In genomic region chr16:51268237-51268636, GRCh38 we compare ENCODE assay signal across 21 cellular contexts.
A peak's percentile ranks its signal among the peaks of the same experiment; 100 is the strongest.
DNase-seq lines count a peak whose midpoint lies in the region; ATAC-seq lines count a peak whose summit lies in the region.
"Had no signal": no experiment of that assay in that cellular context is flagged by ENCODE, and none has a peak within 500 bp of the region (broad histone marks: within the 10 kb centered on the region; RNA-seq: fewer than 3 reads in every experiment).

No MANE protein-coding gene starts in this region.

- ATAC-seq in HG02798 (IDR thresholded peaks at IDR 0.05; ENCODE audit: poor library complexity, unreplicated experiment): no peak
- ATAC-seq: activated CD4-positive, CD25-positive, alpha-beta regulatory T cell treated with anti-CD3 and anti-CD28 coated beads, Interleukin-2, amount 50 U/mL, for 24 hours; activated T-helper 17 cell treated with anti-CD3 and anti-CD28 coated beads, Interleukin-2, amount 50 U/mL, for 72 hours; psoas muscle had no signal

- peak; percentile 87 for DNase-seq in Ammon's horn (ENCODE audit: low spot score)
- peak; percentile 29 for DNase-seq in astrocyte of the hippocampus (ENCODE audit: low read depth, low spot score)
- DNase-seq in hypothalamus (lab: John Stamatoyannopoulos, UW): peak in 37 of 51 donors; percentile 2 to 81 (median 36)
- DNase-seq in occipital lobe (lab: John Stamatoyannopoulos, UW): peak; percentile 24
- no peak for DNase-seq in NCI-H1105 (lab: John Stamatoyannopoulos, UW)
- no peak for DNase-seq in dedifferentiated amniotic fluid mesenchymal stem cell (ENCODE audit: extremely low spot score)
- DNase-seq in DMS 273 treated with DMSO at 0.1 percent for 48 hours (lab: John Stamatoyannopoulos, UW): no peak
- DNase-seq: activated CD4-positive, alpha-beta T cell treated with anti-CD3 and anti-CD28 coated beads, Interleukin-2, amount 50 U/mL, for 48 hours; CD8-positive, alpha-beta memory T cell; dermis blood vessel endothelial cell; DMS53; HCEC 1CT; NCI-H1105 treated with DMSO at 0.1 percent for 48 hours; NCI-H2081; NCI-H446; NCI-H774; psoas muscle; tibial artery had no signal

Comparison
In these comparisons a context has a peak if more than half of its experiments do, and no peak if none do; other contexts are left out.
1. DNase-seq: peak in Ammon's horn (single experiment), astrocyte of the hippocampus (single experiment), hypothalamus (37 of 51) and occipital lobe (single experiment); none in NCI-H1105 (single experiment), dedifferentiated amniotic fluid mesenchymal stem cell (single experiment) and DMS 273 treated with DMSO at 0.1 percent for 48 hours (single experiment).